Comparison of ENCODE assay signal across 8 cellular contexts in the genomic region with DNA sequence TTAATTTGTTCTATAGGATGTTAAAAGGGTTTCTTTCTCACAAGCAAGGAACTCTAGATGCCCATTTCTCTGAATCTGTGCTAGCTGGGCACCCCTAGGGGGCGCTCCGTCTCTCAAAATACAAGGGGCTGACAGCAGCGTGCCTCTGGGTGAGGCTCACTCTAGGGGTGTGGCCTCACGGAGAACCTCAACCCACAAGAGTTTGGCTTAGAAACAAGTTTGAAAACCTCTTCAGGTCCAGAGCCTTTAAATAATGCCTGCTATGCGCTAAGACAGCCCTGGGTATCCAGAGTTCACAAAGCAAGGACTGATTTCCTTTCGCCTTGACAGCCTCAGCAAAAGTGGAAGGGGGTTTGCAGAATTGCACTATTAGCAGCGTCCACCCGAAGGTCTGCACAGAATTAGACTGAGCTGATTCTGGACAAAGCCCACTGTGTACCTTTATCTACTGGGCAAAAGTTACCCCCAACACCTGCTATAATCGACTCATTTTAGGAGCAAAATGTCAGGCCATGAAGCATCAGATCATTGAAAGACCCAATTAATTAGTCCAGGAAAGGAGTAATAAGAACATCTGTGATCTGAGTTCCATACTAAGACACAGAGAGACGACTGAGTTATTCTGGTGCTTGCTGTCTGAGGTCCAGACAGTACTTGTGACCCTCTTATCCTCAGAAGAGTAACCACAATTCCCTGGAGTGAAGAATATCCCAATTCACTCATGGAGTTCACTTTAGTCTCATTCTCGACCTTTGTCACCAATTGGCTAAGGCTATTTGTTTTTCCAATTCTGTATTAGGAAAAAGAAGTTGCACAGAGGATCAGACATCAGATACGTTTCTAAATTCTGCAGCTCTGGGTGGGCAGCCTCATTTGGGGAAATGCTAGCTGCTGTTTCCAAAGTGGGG. TPM values are rescaled to one million over a fixed set of nuclear protein-coding genes. Genes with fewer than 3 reads are reported as not detected.
A peak's percentile ranks its signal among the peaks of the same experiment; 100 is the strongest.
DNase-seq lines count a peak whose midpoint lies in the region; ATAC-seq and TF ChIP-seq lines count a peak whose summit lies in the region.

No MANE protein-coding gene starts in this region.

- H3K27ac Mint-ChIP-seq in naive B cell: peak overlapping the region in 2 of 6 donors; percentile 20 to 90

- H3K4me1 Mint-ChIP-seq in naive B cell: peaks cover 18 to 21% (median 21%) of the 10 kb centered on the region in 3 donors

- CTCF ChIA-PET in Panc1 (lab: Charles Lee): interaction anchor here (1.7 kb wide), 1 partner anchor 10 kb away, joined by 3 read pairs; no protein-coding TSS in a partner anchor

- H3K4me3 Mint-ChIP-seq in naive B cell: peak overlapping the region; percentile 81 to 91 (median 88)

- H3K27me3 Mint-ChIP-seq in naive B cell: peaks cover 5 to 34% (median 27%) of the 10 kb centered on the region in 3 donors

- H3K36me3 Mint-ChIP-seq in naive B cell: no peaks in the 10 kb centered on the region

- H3K36me3 ChIP-seq in Panc1 (ENCODE audit: control insufficient read depth, insufficient read depth, low read length): no peaks in the 10 kb centered on the region

- BruUV-seq in Panc1 (replicated peaks; lab: Mats Ljungman, UMichigan): no TSS peak

- no peak for TF ChIP-seq EP300 in Ishikawa (IDR thresholded peaks at IDR 0.05; ENCODE audit: borderline replicate concordance)

- peak; percentile 89 for TF ChIP-seq RAD21 in Ishikawa (IDR thresholded peaks at IDR 0.05; ENCODE audit: low read depth)

- intact Hi-C loops in Panc1 (cut with micrococcal nuclease; ENCODE audit: unreplicated experiment): loop anchor here (1.0 to 2.0 kb wide), 2 partner anchors 93 to 121 kb away; no protein-coding TSS in a partner anchor

- in situ Hi-C loops in Panc1 (cut with HindIII; ENCODE audit: low pct_unique_long_range_greater_than_20kb, low sequenced_read_pairs): no loop called here

- POLR2A ChIA-PET in Panc1 (lab: Charles Lee): interaction anchor here (0.6 kb wide), 1 partner anchor 27 kb away, joined by 3 read pairs; no protein-coding TSS in a partner anchor

- H3K4me1 ChIP-seq in Panc1 (ENCODE audit: control insufficient read depth, insufficient read depth, low read length): no peaks in the 10 kb centered on the region

- no peak overlapping the region for H3K27ac ChIP-seq in Panc1 (ENCODE audit: low read length)

- no peaks in the 10 kb centered on the region for H3K9me3 Mint-ChIP-seq in naive B cell

- no peaks in the 10 kb centered on the region for H3K9me3 ChIP-seq in Panc1 (ENCODE audit: control insufficient read depth, insufficient read depth, low read depth, low read length)

- DNase-seq in DMS153 treated with DMSO at 0.1 percent for 48 hours (lab: John Stamatoyannopoulos, UW; ENCODE audit: unreplicated experiment) (peak; percentile 74), Panc1 (ENCODE audit: low read depth, low spot score) (peak; percentile 63), activated T-helper 1 cell treated with Interleukin-2 at 50 U/mL for 16 hours (ENCODE audit: low read depth) (peak; percentile 74), fibroblast of gingiva (ENCODE audit: low read depth) (peak; percentile 92), naive B cell (peak; percentile 79)
- peak; percentile 60 to 71 for DNase-seq in stimulated activated CD8-positive, alpha-beta memory T cell treated with anti-CD3 and anti-CD28 coated beads, Interleukin-7, amount 100 ng/mL, for 48 hours (ENCODE audit: extremely low read depth in 1 of 2, low read depth in 1 of 2)

- peak overlapping the region; percentile 38 to 49 for H3K4me3 ChIP-seq in Panc1 (ENCODE audit: low read depth in 2 of 2, low read length in 2 of 2)

- peaks cover 36% of the 10 kb centered on the region for H3K27me3 ChIP-seq in Panc1 (ENCODE audit: control insufficient read depth, insufficient read depth, low read length)

- TF ChIP-seq CTCF in Panc1 (IDR thresholded peaks at IDR 0.05): peak; percentile 94

- ATAC-seq in GM21619 (IDR thresholded peaks at IDR 0.05; ENCODE audit: unreplicated experiment): peak; percentile 97
- peak; percentile 96 for ATAC-seq in Panc1
- ATAC-seq in naive B cell (ENCODE audit: low read depth in 2 of 2): peak; percentile 88

TF ChIP-seq in Ishikawa, 13 proteins besides CTCF, POLR2A, EP300 and RAD21:
- TF ChIP-seq TEAD4 (IDR thresholded peaks at IDR 0.05): no peak
- no peak for TF ChIP-seq YY1 (IDR thresholded peaks at IDR 0.05; ENCODE audit: low read depth)
- TF ChIP-seq, protein P1, sequence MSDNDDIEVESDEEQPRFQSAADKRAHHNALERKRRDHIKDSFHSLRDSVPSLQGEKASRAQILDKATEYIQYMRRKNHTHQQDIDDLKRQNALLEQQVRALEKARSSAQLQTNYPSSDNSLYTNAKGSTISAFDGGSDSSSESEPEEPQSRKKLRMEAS (IDR thresholded peaks at IDR 0.05): no peak
- no peak for TF ChIP-seq CEBPB (IDR thresholded peaks at IDR 0.05)
- TF ChIP-seq, protein P2, sequence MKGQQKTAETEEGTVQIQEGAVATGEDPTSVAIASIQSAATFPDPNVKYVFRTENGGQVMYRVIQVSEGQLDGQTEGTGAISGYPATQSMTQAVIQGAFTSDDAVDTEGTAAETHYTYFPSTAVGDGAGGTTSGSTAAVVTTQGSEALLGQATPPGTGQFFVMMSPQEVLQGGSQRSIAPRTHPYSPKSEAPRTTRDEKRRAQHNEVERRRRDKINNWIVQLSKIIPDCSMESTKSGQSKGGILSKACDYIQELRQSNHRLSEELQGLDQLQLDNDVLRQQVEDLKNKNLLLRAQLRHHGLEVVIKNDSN (IDR thresholded peaks at IDR 0.05): no peak
- TF ChIP-seq TAF1 (IDR thresholded peaks at IDR 0.05; ENCODE audit: low read depth): no peak
- TF ChIP-seq FOXM1 (IDR thresholded peaks at IDR 0.05; ENCODE audit: borderline replicate concordance, low read depth): no peak
- TF ChIP-seq, protein P3, sequence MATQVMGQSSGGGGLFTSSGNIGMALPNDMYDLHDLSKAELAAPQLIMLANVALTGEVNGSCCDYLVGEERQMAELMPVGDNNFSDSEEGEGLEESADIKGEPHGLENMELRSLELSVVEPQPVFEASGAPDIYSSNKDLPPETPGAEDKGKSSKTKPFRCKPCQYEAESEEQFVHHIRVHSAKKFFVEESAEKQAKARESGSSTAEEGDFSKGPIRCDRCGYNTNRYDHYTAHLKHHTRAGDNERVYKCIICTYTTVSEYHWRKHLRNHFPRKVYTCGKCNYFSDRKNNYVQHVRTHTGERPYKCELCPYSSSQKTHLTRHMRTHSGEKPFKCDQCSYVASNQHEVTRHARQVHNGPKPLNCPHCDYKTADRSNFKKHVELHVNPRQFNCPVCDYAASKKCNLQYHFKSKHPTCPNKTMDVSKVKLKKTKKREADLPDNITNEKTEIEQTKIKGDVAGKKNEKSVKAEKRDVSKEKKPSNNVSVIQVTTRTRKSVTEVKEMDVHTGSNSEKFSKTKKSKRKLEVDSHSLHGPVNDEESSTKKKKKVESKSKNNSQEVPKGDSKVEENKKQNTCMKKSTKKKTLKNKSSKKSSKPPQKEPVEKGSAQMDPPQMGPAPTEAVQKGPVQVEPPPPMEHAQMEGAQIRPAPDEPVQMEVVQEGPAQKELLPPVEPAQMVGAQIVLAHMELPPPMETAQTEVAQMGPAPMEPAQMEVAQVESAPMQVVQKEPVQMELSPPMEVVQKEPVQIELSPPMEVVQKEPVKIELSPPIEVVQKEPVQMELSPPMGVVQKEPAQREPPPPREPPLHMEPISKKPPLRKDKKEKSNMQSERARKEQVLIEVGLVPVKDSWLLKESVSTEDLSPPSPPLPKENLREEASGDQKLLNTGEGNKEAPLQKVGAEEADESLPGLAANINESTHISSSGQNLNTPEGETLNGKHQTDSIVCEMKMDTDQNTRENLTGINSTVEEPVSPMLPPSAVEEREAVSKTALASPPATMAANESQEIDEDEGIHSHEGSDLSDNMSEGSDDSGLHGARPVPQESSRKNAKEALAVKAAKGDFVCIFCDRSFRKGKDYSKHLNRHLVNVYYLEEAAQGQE (IDR thresholded peaks at IDR 0.05; ENCODE audit: low read depth): no peak
- TF ChIP-seq NFIC (IDR thresholded peaks at IDR 0.05): no peak
- no peak for TF ChIP-seq EGR1 (IDR thresholded peaks at IDR 0.05)
- no peak for TF ChIP-seq TCF12 (IDR thresholded peaks at IDR 0.05; ENCODE audit: low read depth)

RNA-seq across cellular contexts. Expression of a gene that starts 0.6 kb away (rescaled TPM):
- total RNA-seq in Panc1 (2021; ENCODE audit: unreplicated experiment): 0.39 TPM
- not detected for polyA plus RNA-seq in Panc1 (2012; ENCODE audit: insufficient read length)
- 1 to 10 TPM in 1 of 6 donors, under 1 TPM in 5; 0.16 to 1.2 (median 0.39) TPM for polyA plus RNA-seq in naive B cell (ENCODE audit: low read depth in 6 of 6)

RNA-seq across cellular contexts. Expression of a gene that starts 37.4 kb away (rescaled TPM):
- 9.1 TPM for total RNA-seq in Panc1 (2021; ENCODE audit: unreplicated experiment)
- polyA plus RNA-seq in Panc1 (2012; ENCODE audit: insufficient read length): 4.3 TPM
- polyA plus RNA-seq in naive B cell (ENCODE audit: low read depth in 6 of 6): 10 to 100 TPM; 48.3 to 61.3 (median 53.6) TPM
